Comparison of ENCODE assay signal across 10 cellular contexts in the genomic region with DNA sequence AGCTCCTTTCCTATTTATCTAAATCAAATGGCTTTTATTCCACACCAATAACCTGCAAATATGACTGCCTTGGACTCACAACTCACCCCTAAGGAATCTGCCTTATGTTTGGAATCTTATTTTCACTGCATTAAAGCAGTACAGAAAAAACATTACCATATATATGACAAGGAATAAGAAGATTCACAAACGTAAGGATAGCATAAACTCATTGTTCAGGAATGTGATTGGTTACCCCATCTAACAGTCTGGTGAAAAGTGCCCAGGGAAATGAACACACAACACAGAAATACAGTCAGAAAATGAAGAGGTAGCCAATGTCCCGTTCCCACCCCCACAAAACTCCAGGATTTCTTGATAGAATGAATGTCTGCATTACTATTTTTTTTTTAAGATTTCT. TPM values are rescaled to one million over a fixed set of nuclear protein-coding genes. Genes with fewer than 3 reads are reported as not detected.
DNase-seq lines count a peak whose midpoint lies in the region; ATAC-seq, FAIRE-seq and TF ChIP-seq lines count a peak whose summit lies in the region.
"Had no signal": no experiment of that assay in that cellular context is flagged by ENCODE, and none has a peak within 500 bp of the region (broad histone marks: within the 10 kb centered on the region; RNA-seq: fewer than 3 reads in every experiment).

No MANE protein-coding gene starts in this region.

- 29 to 56% (median 48%) methylated on average over 2 of the region's 2 CpGs for WGBS in small intestine, 3 donors

- peak overlapping the region; percentile 36 for H3K27ac Mint-ChIP-seq in activated naive CD8-positive, alpha-beta T cell

- H3K27me3 Mint-ChIP-seq in activated naive CD8-positive, alpha-beta T cell, result no peaks in the 10 kb centered on the region

- H3K4me3 Mint-ChIP-seq in activated naive CD8-positive, alpha-beta T cell, result peak overlapping the region; percentile 68

- no peak for ATAC-seq in HG03097 (IDR thresholded peaks at IDR 0.05; ENCODE audit: low FRiP score, unreplicated experiment)

- no peaks in the 10 kb centered on the region for H3K9me3 Mint-ChIP-seq in activated naive CD8-positive, alpha-beta T cell (ENCODE audit: low read depth)

- TF ChIP-seq POLR2A in H54 (IDR thresholded peaks at IDR 0.05; ENCODE audit: low read depth, low read length), result no peak

- no peak overlapping the region for H3K9ac ChIP-seq in iPS-18a (ENCODE audit: low read length)

- H3K4me3 ChIP-seq in iPS-18a (ENCODE audit: low read length) (peak overlapping the region; percentile 30), small intestine (ENCODE audit: low read depth in 1 of 2, low read length in 2 of 2) (no peak overlapping the region)

- H3K27me3 ChIP-seq in iPS-18a (ENCODE audit: control insufficient read depth, insufficient read depth, low read length) (no peaks in the 10 kb centered on the region), small intestine (ENCODE audit: control insufficient read depth in 2 of 2, insufficient read depth in 2 of 2, low read length in 2 of 2) (no peaks in the 10 kb centered on the region)
- H3K27me3 ChIP-seq: tibial nerve had no signal

- H3K4me1 Mint-ChIP-seq in activated naive CD8-positive, alpha-beta T cell (ENCODE audit: low read depth), result peaks cover 60% of the 10 kb centered on the region

- DNase-seq in H54 (ENCODE audit: insufficient read length, low spot score) (peak; percentile 61), NCI-H1436 (lab: John Stamatoyannopoulos, UW) (no peak), NCI-H1694 treated with DMSO at 0.1 percent for 48 hours (lab: John Stamatoyannopoulos, UW) (no peak), small intestine (no peak)
- DNase-seq: NCI-H446 had no signal

- H3K9me3 ChIP-seq in iPS-18a (ENCODE audit: control insufficient read depth, low read depth, low read length), result no peaks in the 10 kb centered on the region
- H3K9me3 ChIP-seq in small intestine (ENCODE audit: control insufficient read depth, low read depth), result no peaks in the 10 kb centered on the region
- H3K9me3 ChIP-seq: tibial nerve had no signal

- FAIRE-seq in H54 (lab: Jason Lieb, UNC), result peak; percentile 93
- no peak for FAIRE-seq in small intestine (lab: Jason Lieb, UNC)

- H3K27ac ChIP-seq in 22Rv1 (0 out of 2 replicates have a peak overlapping the region, but pooled peaks have one; percentile 89), iPS-18a (ENCODE audit: low read length) (no peak overlapping the region), small intestine (ENCODE audit: low read depth in 1 of 2, low read length in 1 of 2) (no peak overlapping the region)

- H3K36me3 Mint-ChIP-seq in activated naive CD8-positive, alpha-beta T cell, result peaks cover 7% of the 10 kb centered on the region

- H3K36me3 ChIP-seq in iPS-18a (ENCODE audit: control insufficient read depth, low read depth, low read length) (peaks cover 6% of the 10 kb centered on the region), small intestine (ENCODE audit: control insufficient read depth in 2 of 2, insufficient read depth in 2 of 2, low read length in 2 of 2) (peaks cover 0 to 2% of the 10 kb centered on the region in 2 donors)

- peaks cover 13% of the 10 kb centered on the region for H3K4me1 ChIP-seq in iPS-18a (ENCODE audit: control insufficient read depth, low read depth, low read length)
- H3K4me1 ChIP-seq in small intestine (ENCODE audit: control insufficient read depth in 2 of 2, insufficient read depth in 1 of 2, low read depth in 1 of 2, low read length in 1 of 2), result peaks cover 4 to 7% of the 10 kb centered on the region in 2 donors

- no peak for TF ChIP-seq CTCF in 22Rv1 (IDR thresholded peaks at IDR 0.05)

RNA-seq across cellular contexts. Expression of a gene that starts 2.0 kb away (rescaled TPM):
- polyA plus RNA-seq in small intestine, result 10 to 100 TPM; 21.3 to 27.4 (median 22.4) TPM
